ENCODE assay signal across 16 cellular contexts in the genomic region with DNA sequence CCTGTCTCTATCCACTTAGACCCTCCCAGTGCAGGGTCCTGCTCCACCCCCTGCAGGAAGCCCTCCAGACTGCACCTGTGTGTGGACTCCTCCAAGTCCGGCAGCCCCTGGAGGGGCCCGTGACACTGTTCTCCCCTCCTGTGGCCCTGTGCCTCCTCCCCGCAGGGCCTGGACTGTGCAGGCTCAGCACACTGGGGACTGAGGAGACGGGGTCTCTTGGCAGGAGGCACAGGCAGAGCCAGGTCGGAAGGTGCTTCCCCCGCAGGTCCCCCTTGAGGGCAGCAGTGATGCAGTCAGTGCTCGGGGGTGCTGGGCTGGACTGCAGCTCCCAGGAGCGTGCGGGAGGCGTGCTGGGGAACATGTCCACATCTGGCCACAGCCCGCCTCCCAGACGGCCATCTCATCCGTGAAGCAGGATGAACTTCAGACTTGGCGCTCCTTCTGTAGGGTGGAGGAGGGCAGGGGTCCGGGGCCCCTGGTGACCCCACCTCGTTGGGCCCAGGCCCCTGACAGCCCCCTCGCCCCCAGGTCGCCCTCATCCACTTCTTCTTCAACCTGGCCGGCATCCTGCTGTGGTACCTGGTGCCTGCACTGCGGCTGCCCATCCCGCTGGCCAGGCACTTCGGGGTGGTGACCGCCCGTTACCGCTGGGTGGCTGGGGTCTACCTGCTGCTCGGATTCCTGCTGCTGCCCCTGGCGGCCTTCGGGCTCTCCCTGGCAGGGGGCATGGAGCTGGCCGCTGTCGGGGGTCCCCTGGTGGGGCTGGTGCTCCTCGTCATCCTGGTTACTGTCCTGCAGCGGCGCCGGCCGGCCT. TPM values are rescaled to one million over a fixed set of nuclear protein-coding genes. Genes with fewer than 3 reads are reported as not detected.
A peak's percentile ranks its signal among the peaks of the same experiment; 100 is the strongest.
DNase-seq lines count a peak whose midpoint lies in the region; ATAC-seq and TF ChIP-seq lines count a peak whose summit lies in the region.
"Had no signal": no experiment of that assay in that cellular context is flagged by ENCODE, and none has a peak within 500 bp of the region (broad histone marks: within the 10 kb centered on the region; RNA-seq: fewer than 3 reads in every experiment).

No MANE protein-coding gene starts in this region.

- TF ChIP-seq EP300 in stomach (IDR thresholded peaks at IDR 0.05): no peak

- CTCF ChIA-PET in activated CD4-positive, alpha-beta memory T cell treated with anti-CD3 and anti-CD28 coated beads for 36 hours (lab: Charles Lee): interaction anchor here (1.0 to 2.5 kb wide), 21 partner anchors 10 to 470 kb away, joined by 3 to 54 read pairs (median 6); a partner anchor contains a TSS
- CTCF ChIA-PET in activated CD4-positive, alpha-beta memory T cell treated with anti-CD3 and anti-CD28 coated beads, Interleukin-2, amount 10 ng/mL, durations not matched to agents 7 days and 5 days (lab: Charles Lee): interaction anchor here (1.0 to 2.2 kb wide), 14 partner anchors 9 to 507 kb away, joined by 3 to 21 read pairs (median 6); a partner anchor contains a TSS

- no peaks in the 10 kb centered on the region for H3K36me3 Mint-ChIP-seq in activated CD4-positive, alpha-beta memory T cell treated with anti-CD3 and anti-CD28 coated beads for 36 hours
- H3K36me3 Mint-ChIP-seq in activated CD4-positive, alpha-beta memory T cell treated with anti-CD3 and anti-CD28 coated beads, Interleukin-2, amount 10 ng/mL, durations not matched to agents 7 days and 5 days (ENCODE audit: low read depth): no peaks in the 10 kb centered on the region
- no peaks in the 10 kb centered on the region for H3K36me3 Mint-ChIP-seq in activated T-helper 2 cell treated with anti-CD3 and anti-CD28 coated beads, Interferon-gamma antibody, Interleukin-2, Interleukin-4, amounts not matched to agents 10 μg/mL and 5 μg/mL and 100 μg/mL, durations not matched to agents 14 hours and 24 hours and 36 hours (ENCODE audit: low read depth)

- WGBS in esophagus squamous epithelium, 2 donors: 67 to 80% methylated on average over 1 to 3 of the region's 35 CpGs
- WGBS in stomach, 5 donors: 51 to 63% (median 57%) methylated on average over 25 to 35 of the region's 35 CpGs

- H3K4me3 Mint-ChIP-seq in activated CD4-positive, alpha-beta memory T cell treated with anti-CD3 and anti-CD28 coated beads for 36 hours: no peak overlapping the region
- no peak overlapping the region for H3K4me3 Mint-ChIP-seq in activated CD4-positive, alpha-beta memory T cell treated with anti-CD3 and anti-CD28 coated beads, Interleukin-2, amount 10 ng/mL, durations not matched to agents 7 days and 5 days
- H3K4me3 Mint-ChIP-seq in activated T-helper 2 cell treated with anti-CD3 and anti-CD28 coated beads, Interferon-gamma antibody, Interleukin-2, Interleukin-4, amounts not matched to agents 10 μg/mL and 5 μg/mL and 100 μg/mL, durations not matched to agents 14 hours and 24 hours and 36 hours (ENCODE audit: low read depth): no peak overlapping the region
- H3K4me3 Mint-ChIP-seq: activated CD4-positive, alpha-beta T cell treated with anti-CD3 and anti-CD28 coated beads, Interleukin-2, amount 10 ng/mL, durations not matched to agents 24 days and 14 days; activated T-helper 1 cell treated with anti-CD3 and anti-CD28 coated beads, Interleukin-12 subunit alpha, Interleukin-12 subunit beta, Interleukin-2, Interleukin-4 antibody, amounts not matched to agents 30 ng/mL and 10 ng/mL and 1 ng/mL, durations not matched to agents 14 hours and 24 hours and 36 hours had no signal

- H3K27ac ChIP-seq in esophagus squamous epithelium (no peak overlapping the region), stomach (peak overlapping the region in 1 of 5 donors; percentile 8)

- peaks cover 9% of the 10 kb centered on the region for H3K27me3 Mint-ChIP-seq in activated CD4-positive, alpha-beta memory T cell treated with anti-CD3 and anti-CD28 coated beads for 36 hours
- H3K27me3 Mint-ChIP-seq in activated CD4-positive, alpha-beta memory T cell treated with anti-CD3 and anti-CD28 coated beads, Interleukin-2, amount 10 ng/mL, durations not matched to agents 7 days and 5 days: no peaks in the 10 kb centered on the region
- H3K27me3 Mint-ChIP-seq in activated T-helper 2 cell treated with anti-CD3 and anti-CD28 coated beads, Interferon-gamma antibody, Interleukin-2, Interleukin-4, amounts not matched to agents 10 μg/mL and 5 μg/mL and 100 μg/mL, durations not matched to agents 14 hours and 24 hours and 36 hours (ENCODE audit: low read depth): peaks cover 3% of the 10 kb centered on the region

- no peaks in the 10 kb centered on the region for H3K9me3 Mint-ChIP-seq in activated CD4-positive, alpha-beta memory T cell treated with anti-CD3 and anti-CD28 coated beads for 36 hours
- no peaks in the 10 kb centered on the region for H3K9me3 Mint-ChIP-seq in activated CD4-positive, alpha-beta memory T cell treated with anti-CD3 and anti-CD28 coated beads, Interleukin-2, amount 10 ng/mL, durations not matched to agents 7 days and 5 days
- no peaks in the 10 kb centered on the region for H3K9me3 Mint-ChIP-seq in activated T-helper 2 cell treated with anti-CD3 and anti-CD28 coated beads, Interferon-gamma antibody, Interleukin-2, Interleukin-4, amounts not matched to agents 10 μg/mL and 5 μg/mL and 100 μg/mL, durations not matched to agents 14 hours and 24 hours and 36 hours
- H3K9me3 Mint-ChIP-seq: activated CD4-positive, alpha-beta T cell treated with anti-CD3 and anti-CD28 coated beads, Interleukin-2, amount 10 ng/mL, durations not matched to agents 24 days and 14 days; activated T-helper 1 cell treated with anti-CD3 and anti-CD28 coated beads, Interleukin-12 subunit alpha, Interleukin-12 subunit beta, Interleukin-2, Interleukin-4 antibody, amounts not matched to agents 30 ng/mL and 10 ng/mL and 1 ng/mL, durations not matched to agents 14 hours and 24 hours and 36 hours; nephron had no signal

- no peaks in the 10 kb centered on the region for H3K36me3 ChIP-seq in esophagus squamous epithelium
- no peaks in the 10 kb centered on the region for H3K36me3 ChIP-seq in stomach

- no peak for DNase-seq in activated CD4-positive, alpha-beta memory T cell treated with anti-CD3 and anti-CD28 coated beads for 36 hours
- no peak for DNase-seq in activated CD4-positive, alpha-beta memory T cell treated with anti-CD3 and anti-CD28 coated beads, Interleukin-2, amount 10 ng/mL, durations not matched to agents 7 days and 5 days
- DNase-seq in NAMALWA (ENCODE audit: low spot score): peak; percentile 68
- DNase-seq in esophagus squamous epithelium (lab: John Stamatoyannopoulos, UW): no peak
- DNase-seq in stomach: no peak
- no peak for DNase-seq in activated T-helper 2 cell treated with anti-CD3 and anti-CD28 coated beads, Interferon-gamma antibody, Interleukin-2, Interleukin-4, amounts not matched to agents 10 μg/mL and 5 μg/mL and 100 μg/mL, durations not matched to agents 14 hours and 24 hours and 36 hours (ENCODE audit: low spot score)
- no peak for DNase-seq in stimulated activated CD4-positive, alpha-beta T cell treated with anti-CD3 and anti-CD28 coated beads, Interleukin-12 subunit alpha, Interleukin-12 subunit beta, amount 100 ng/mL, for 4 hours

- TF ChIP-seq POLR2A in esophagus squamous epithelium (IDR thresholded peaks at IDR 0.05): no peak
- no peak for TF ChIP-seq POLR2A in stomach (IDR thresholded peaks at IDR 0.05)

- POLR2A ChIA-PET in activated CD4-positive, alpha-beta memory T cell treated with anti-CD3 and anti-CD28 coated beads for 36 hours (lab: Charles Lee): interaction anchor here (1.0 kb wide), 1 partner anchor 149 kb away, joined by 4 read pairs; a partner anchor contains a TSS
- POLR2A ChIA-PET in activated CD4-positive, alpha-beta memory T cell treated with anti-CD3 and anti-CD28 coated beads, Interleukin-2, amount 10 ng/mL, durations not matched to agents 7 days and 5 days (lab: Charles Lee): interaction anchor here (0.7 to 10.4 kb wide), 8 partner anchors 12 to 149 kb away, joined by 3 to 251 read pairs (median 5); a partner anchor contains a TSS

- H3K4me1 ChIP-seq in esophagus squamous epithelium: peaks cover 16 to 53% (median 23%) of the 10 kb centered on the region in 3 donors
- H3K4me1 ChIP-seq in stomach: peaks cover 27 to 60% (median 57%) of the 10 kb centered on the region in 4 donors

- H3K9me3 ChIP-seq in esophagus squamous epithelium (no peaks in the 10 kb centered on the region), stomach (no peaks in the 10 kb centered on the region)

- intact Hi-C loops in activated CD4-positive, alpha-beta memory T cell treated with anti-CD3 and anti-CD28 coated beads for 36 hours (cut with micrococcal nuclease): no loop called here
- intact Hi-C loops in esophagus squamous epithelium (cut with DNase I) (loop anchor here (10.0 kb wide), 1 partner anchor 51 kb away; a partner anchor contains a TSS), stomach (cut with DNase I; ENCODE audit: low total_unique reads) (loop anchor here (10.0 kb wide), 1 partner anchor 51 kb away; a partner anchor contains a TSS)
- intact Hi-C loops in activated T-helper 2 cell treated with anti-CD3 and anti-CD28 coated beads, Interferon-gamma antibody, Interleukin-2, Interleukin-4, amounts not matched to agents 10 μg/mL and 5 μg/mL and 100 μg/mL, durations not matched to agents 14 hours and 24 hours and 36 hours (cut with micrococcal nuclease): loop anchor here (5.0 kb wide), 3 partner anchors 48 to 188 kb away; a partner anchor contains a TSS

- peak overlapping the region; percentile 18 for H3K27ac Mint-ChIP-seq in activated CD4-positive, alpha-beta memory T cell treated with anti-CD3 and anti-CD28 coated beads for 36 hours
- H3K27ac Mint-ChIP-seq in activated CD4-positive, alpha-beta memory T cell treated with anti-CD3 and anti-CD28 coated beads, Interleukin-2, amount 10 ng/mL, durations not matched to agents 7 days and 5 days: no peak overlapping the region
- no peak overlapping the region for H3K27ac Mint-ChIP-seq in activated T-helper 2 cell treated with anti-CD3 and anti-CD28 coated beads, Interferon-gamma antibody, Interleukin-2, Interleukin-4, amounts not matched to agents 10 μg/mL and 5 μg/mL and 100 μg/mL, durations not matched to agents 14 hours and 24 hours and 36 hours
- H3K27ac Mint-ChIP-seq: activated CD4-positive, alpha-beta T cell treated with anti-CD3 and anti-CD28 coated beads, Interleukin-2, amount 10 ng/mL, durations not matched to agents 24 days and 14 days; activated T-helper 1 cell treated with anti-CD3 and anti-CD28 coated beads, Interleukin-12 subunit alpha, Interleukin-12 subunit beta, Interleukin-2, Interleukin-4 antibody, amounts not matched to agents 30 ng/mL and 10 ng/mL and 1 ng/mL, durations not matched to agents 14 hours and 24 hours and 36 hours had no signal

- H3K4me1 Mint-ChIP-seq in activated CD4-positive, alpha-beta memory T cell treated with anti-CD3 and anti-CD28 coated beads for 36 hours (ENCODE audit: low read depth): peaks cover 9% of the 10 kb centered on the region
- H3K4me1 Mint-ChIP-seq in activated CD4-positive, alpha-beta memory T cell treated with anti-CD3 and anti-CD28 coated beads, Interleukin-2, amount 10 ng/mL, durations not matched to agents 7 days and 5 days: peaks cover 23% of the 10 kb centered on the region
- H3K4me1 Mint-ChIP-seq in activated T-helper 2 cell treated with anti-CD3 and anti-CD28 coated beads, Interferon-gamma antibody, Interleukin-2, Interleukin-4, amounts not matched to agents 10 μg/mL and 5 μg/mL and 100 μg/mL, durations not matched to agents 14 hours and 24 hours and 36 hours (ENCODE audit: low read depth): peaks cover 4% of the 10 kb centered on the region

- ATAC-seq in HG02798 (IDR thresholded peaks at IDR 0.05; ENCODE audit: poor library complexity, unreplicated experiment): no peak

- peak overlapping the region in 3 of 4 donors; percentile 7 to 40 (median 7) for H3K4me3 ChIP-seq in esophagus squamous epithelium
- peak overlapping the region in 3 of 4 donors; percentile 14 to 38 (median 34) for H3K4me3 ChIP-seq in stomach

- H3K27me3 ChIP-seq in esophagus squamous epithelium (peaks cover 0 to 57% (median 0%) of the 10 kb centered on the region in 4 donors), stomach (peaks cover 15 to 56% (median 49%) of the 10 kb centered on the region in 3 donors)

- TF ChIP-seq CTCF in esophagus squamous epithelium (IDR thresholded peaks at IDR 0.05) (no peak), stomach (IDR thresholded peaks at IDR 0.05) (no peak)

RNA-seq across cellular contexts. Expression of a gene that starts 4.9 kb away (rescaled TPM):
- total RNA-seq in activated CD4-positive, alpha-beta memory T cell treated with anti-CD3 and anti-CD28 coated beads for 36 hours: not detected
- not detected for total RNA-seq in activated CD4-positive, alpha-beta memory T cell treated with anti-CD3 and anti-CD28 coated beads, Interleukin-2, amount 10 ng/mL, durations not matched to agents 7 days and 5 days
- 1 to 10 TPM in 1 of 4 donors, under 1 TPM in 2, not detected in 1; 0.11 to 1.7 (median 0.38) TPM for total RNA-seq in esophagus squamous epithelium
- total RNA-seq in stomach: under 1 TPM in 1 of 5 donors, not detected in 4; 0.18 TPM
- under 1 TPM in 1 of 3 donors, not detected in 2; 0.53 TPM for polyA plus RNA-seq in stomach
- not detected in 2 replicates for total RNA-seq in activated T-helper 2 cell treated with anti-CD3 and anti-CD28 coated beads, Interferon-gamma antibody, Interleukin-2, Interleukin-4, amounts not matched to agents 10 μg/mL and 5 μg/mL and 100 μg/mL, durations not matched to agents 14 hours and 24 hours and 36 hours
- total RNA-seq: activated CD4-positive, alpha-beta T cell treated with anti-CD3 and anti-CD28 coated beads, Interleukin-2, amount 10 ng/mL, durations not matched to agents 24 days and 14 days; activated T-helper 1 cell treated with anti-CD3 and anti-CD28 coated beads, Interleukin-12 subunit alpha, Interleukin-12 subunit beta, Interleukin-2, Interleukin-4 antibody, amounts not matched to agents 30 ng/mL and 10 ng/mL and 1 ng/mL, durations not matched to agents 14 hours and 24 hours and 36 hours; frontal cortex; left colon; T-helper 1 cell treated with Interleukin-12 subunit alpha and Interleukin-12 subunit beta and Interleukin-4 antibody, amounts not matched to agents 30 ng/mL and 1 ng/mL, for 36 hours; ureter had no signal

RNA-seq across cellular contexts. Expression of a gene that starts 5.5 kb away (rescaled TPM):
- 100 to 1,000 TPM; 320 to 325 TPM for total RNA-seq in activated CD4-positive, alpha-beta memory T cell treated with anti-CD3 and anti-CD28 coated beads for 36 hours
- total RNA-seq in activated CD4-positive, alpha-beta memory T cell treated with anti-CD3 and anti-CD28 coated beads, Interleukin-2, amount 10 ng/mL, durations not matched to agents 7 days and 5 days: 100 to 1,000 TPM; 314 to 319 TPM
- total RNA-seq in esophagus squamous epithelium: 100 to 1,000 TPM; 367 to 753 (median 540) TPM
- 100 to 1,000 TPM in 4 of 5 donors, 10 to 100 TPM in 1; 69.4 to 170 (median 115) TPM for total RNA-seq in stomach
- 100 to 1,000 TPM; 188 to 292 (median 215) TPM for polyA plus RNA-seq in stomach
- 357 and 361 TPM in 2 replicates for total RNA-seq in activated T-helper 2 cell treated with anti-CD3 and anti-CD28 coated beads, Interferon-gamma antibody, Interleukin-2, Interleukin-4, amounts not matched to agents 10 μg/mL and 5 μg/mL and 100 μg/mL, durations not matched to agents 14 hours and 24 hours and 36 hours

RNA-seq across cellular contexts. Expression of a gene that starts 8.3 kb away (rescaled TPM):
- not detected for total RNA-seq in activated CD4-positive, alpha-beta memory T cell treated with anti-CD3 and anti-CD28 coated beads for 36 hours
- total RNA-seq in activated CD4-positive, alpha-beta memory T cell treated with anti-CD3 and anti-CD28 coated beads, Interleukin-2, amount 10 ng/mL, durations not matched to agents 7 days and 5 days: under 1 TPM in 1 of 2 experiments, not detected in 1; 0.20 TPM
- total RNA-seq in esophagus squamous epithelium (1 to 10 TPM; 1.2 to 5.2 (median 3.0) TPM), stomach (not detected)
- polyA plus RNA-seq in stomach: 1 to 10 TPM in 1 of 3 donors, not detected in 2; 1.0 TPM
- total RNA-seq in activated T-helper 2 cell treated with anti-CD3 and anti-CD28 coated beads, Interferon-gamma antibody, Interleukin-2, Interleukin-4, amounts not matched to agents 10 μg/mL and 5 μg/mL and 100 μg/mL, durations not matched to agents 14 hours and 24 hours and 36 hours: not detected in 2 replicates
- total RNA-seq: activated CD4-positive, alpha-beta T cell treated with anti-CD3 and anti-CD28 coated beads, Interleukin-2, amount 10 ng/mL, durations not matched to agents 24 days and 14 days; frontal cortex; left colon; T-helper 1 cell treated with Interleukin-12 subunit alpha and Interleukin-12 subunit beta and Interleukin-4 antibody, amounts not matched to agents 30 ng/mL and 1 ng/mL, for 36 hours had no signal

RNA-seq across cellular contexts. Expression of a gene that starts 10.7 kb away (rescaled TPM):
- under 1 TPM; 0.21 to 0.70 TPM for total RNA-seq in activated CD4-positive, alpha-beta memory T cell treated with anti-CD3 and anti-CD28 coated beads for 36 hours
- under 1 TPM; 0.86 to 0.93 TPM for total RNA-seq in activated CD4-positive, alpha-beta memory T cell treated with anti-CD3 and anti-CD28 coated beads, Interleukin-2, amount 10 ng/mL, durations not matched to agents 7 days and 5 days
- total RNA-seq in esophagus squamous epithelium (100 to 1,000 TPM; 114 to 301 (median 152) TPM), stomach (1 to 10 TPM in 1 of 5 donors, under 1 TPM in 1, not detected in 3; 0.92 to 3.6 TPM)
- polyA plus RNA-seq in stomach: 10 to 100 TPM in 1 of 3 donors, 1 to 10 TPM in 2; 2.7 to 47.3 (median 3.4) TPM
- total RNA-seq in activated T-helper 2 cell treated with anti-CD3 and anti-CD28 coated beads, Interferon-gamma antibody, Interleukin-2, Interleukin-4, amounts not matched to agents 10 μg/mL and 5 μg/mL and 100 μg/mL, durations not matched to agents 14 hours and 24 hours and 36 hours: 0.41 and 0.50 TPM in 2 replicates

RNA-seq across cellular contexts. Expression of a gene that starts 13.6 kb away (rescaled TPM):
- total RNA-seq in activated CD4-positive, alpha-beta memory T cell treated with anti-CD3 and anti-CD28 coated beads for 36 hours: 1 to 10 TPM; 3.4 to 4.4 TPM
- total RNA-seq in activated CD4-positive, alpha-beta memory T cell treated with anti-CD3 and anti-CD28 coated beads, Interleukin-2, amount 10 ng/mL, durations not matched to agents 7 days and 5 days: 1 to 10 TPM; 2.2 to 2.5 TPM
- total RNA-seq in esophagus squamous epithelium: 1 to 10 TPM; 2.3 to 3.2 (median 2.5) TPM
- total RNA-seq in stomach: 10 to 100 TPM in 1 of 5 donors, 1 to 10 TPM in 2, under 1 TPM in 1, not detected in 1; 0.45 to 18.7 (median 3.3) TPM
- 10 to 100 TPM; 11.8 to 13.9 (median 13.9) TPM for polyA plus RNA-seq in stomach
- total RNA-seq in activated T-helper 2 cell treated with anti-CD3 and anti-CD28 coated beads, Interferon-gamma antibody, Interleukin-2, Interleukin-4, amounts not matched to agents 10 μg/mL and 5 μg/mL and 100 μg/mL, durations not matched to agents 14 hours and 24 hours and 36 hours: 9.5 and 10.1 TPM in 2 replicates
- total RNA-seq: LHCN-M2 had no signal
